In genomic region chr18:79204889-79205807, GRCh38 we compare ENCODE assay signal across 10 cellular contexts.
"Had no signal": no experiment of that assay in that cellular context is flagged by ENCODE, and none has a peak within 500 bp of the region (broad histone marks: within the 10 kb centered on the region; RNA-seq: fewer than 3 reads in every experiment).

No MANE protein-coding gene starts in this region.

- H3K27ac ChIP-seq: GM23248, HL-60 had no signal

- H3K36me3 ChIP-seq: HAP-1 had no signal

- FAIRE-seq: K562 had no signal

- ATAC-seq: HCT116, K562 had no signal

- DNase-seq: GM23248, GOT3, H7, HFFc6, IMR-90, KG1 had no signal

- H3K9ac ChIP-seq: GM23248 had no signal

- H3K4me3 ChIP-seq: GM23248, HAP-1, K562 had no signal

- H2AFZ ChIP-seq: GM23248 had no signal

- H3K9me3 ChIP-seq: HAP-1 had no signal

- H3K4me1 ChIP-seq: HAP-1 had no signal

- H3K27ac Mint-ChIP-seq: HFFc6 had no signal

- H3K4me3 Mint-ChIP-seq: HFFc6 had no signal

- H3K9me3 Mint-ChIP-seq: HFFc6 had no signal
